In the genomic region with DNA sequence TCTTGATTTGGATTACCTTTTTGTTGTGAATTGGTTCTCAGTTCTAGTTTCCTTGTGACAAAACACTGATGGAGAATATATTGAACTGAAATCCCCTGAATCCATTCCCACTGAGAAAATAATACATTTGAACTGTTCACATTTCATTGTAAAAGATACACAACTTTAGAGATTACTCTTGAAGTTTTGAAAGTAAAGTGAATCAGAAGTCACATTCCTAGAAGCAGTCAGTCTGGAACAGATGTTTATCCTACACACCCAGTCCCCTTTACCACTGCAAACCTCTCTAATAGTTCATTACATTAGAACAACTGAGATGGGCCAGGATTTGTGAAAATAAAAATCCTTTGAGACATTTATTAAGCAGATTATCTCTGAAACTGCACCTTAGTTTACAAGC, we compare ENCODE assay signal across 12 cellular contexts. TPM values are rescaled to one million over a fixed set of nuclear protein-coding genes. Genes with fewer than 3 reads are reported as not detected.
DNase-seq lines count a peak whose midpoint lies in the region; ATAC-seq and TF ChIP-seq lines count a peak whose summit lies in the region.
"Had no signal": no experiment of that assay in that cellular context is flagged by ENCODE, and none has a peak within 500 bp of the region (broad histone marks: within the 10 kb centered on the region; RNA-seq: fewer than 3 reads in every experiment).

No MANE protein-coding gene starts in this region.

- no peak for ATAC-seq in right cardiac atrium

- no peak for TF ChIP-seq CTCF in left ventricle myocardium inferior (IDR thresholded peaks at IDR 0.05; ENCODE audit: borderline replicate concordance)
- no peak for TF ChIP-seq CTCF in endodermal cell (conservative IDR thresholded peaks at IDR 0.05)
- no peak for TF ChIP-seq CTCF in nephron (IDR thresholded peaks at IDR 0.05; ENCODE audit: unreplicated experiment in 3 of 3)
- no peak for TF ChIP-seq CTCF in type B pancreatic cell (conservative IDR thresholded peaks at IDR 0.05)

- H3K4me3 ChIP-seq in left ventricle myocardium inferior (no peak overlapping the region), right cardiac atrium (ENCODE audit: low read length) (no peak overlapping the region), endodermal cell (ENCODE audit: low read length) (peak overlapping the region; percentile 90)

- H3K36me3 ChIP-seq in left ventricle myocardium inferior: no peaks in the 10 kb centered on the region
- H3K36me3 ChIP-seq in endodermal cell (ENCODE audit: control insufficient read depth, insufficient read depth, low read length): no peaks in the 10 kb centered on the region

- H3K27ac ChIP-seq in left ventricle myocardium inferior (replicated peaks): peak overlapping the region; percentile 48
- no peak overlapping the region for H3K27ac ChIP-seq in right cardiac atrium (ENCODE audit: low read length)
- no peak overlapping the region for H3K27ac ChIP-seq in endodermal cell (ENCODE audit: low read depth, low read length)

- intact Hi-C loops in left ventricle myocardium inferior (cut with micrococcal nuclease) (no loop called here), right cardiac atrium (cut with DNase I) (no loop called here)

- no peaks in the 10 kb centered on the region for H3K9me3 ChIP-seq in left ventricle myocardium inferior (replicated peaks)
- H3K9me3 ChIP-seq in right cardiac atrium (ENCODE audit: control insufficient read depth, low read length): no peaks in the 10 kb centered on the region
- H3K9me3 ChIP-seq in endodermal cell (ENCODE audit: control insufficient read depth, low read length): no peaks in the 10 kb centered on the region
- H3K9me3 ChIP-seq: SK-N-SH had no signal

- H3K36me3 Mint-ChIP-seq in endodermal cell (ENCODE audit: low read depth): no peaks in the 10 kb centered on the region
- no peaks in the 10 kb centered on the region for H3K36me3 Mint-ChIP-seq in nephron (ENCODE audit: low read depth)
- H3K36me3 Mint-ChIP-seq in type B pancreatic cell: no peaks in the 10 kb centered on the region

- H3K4me1 Mint-ChIP-seq in endodermal cell (peaks cover 42% of the 10 kb centered on the region), nephron (peaks cover 52% of the 10 kb centered on the region), type B pancreatic cell (ENCODE audit: unreplicated experiment) (peaks cover 51% of the 10 kb centered on the region)

- no peak overlapping the region for H3K9ac ChIP-seq in endodermal cell (ENCODE audit: extremely low read depth, low read length, poor library complexity, severe bottlenecking)
- H3K9ac ChIP-seq: SK-N-SH had no signal

- no peaks in the 10 kb centered on the region for H3K27me3 Mint-ChIP-seq in endodermal cell (ENCODE audit: insufficient read depth)
- no peaks in the 10 kb centered on the region for H3K27me3 Mint-ChIP-seq in nephron (ENCODE audit: low read depth)
- H3K27me3 Mint-ChIP-seq in type B pancreatic cell: no peaks in the 10 kb centered on the region

- H3K27ac Mint-ChIP-seq in endodermal cell: peak overlapping the region; percentile 54
- peak overlapping the region; percentile 95 to 98 (median 95) for H3K27ac Mint-ChIP-seq in nephron
- H3K27ac Mint-ChIP-seq in type B pancreatic cell: peak overlapping the region; percentile 89

- peaks cover 62% of the 10 kb centered on the region for H3K4me1 ChIP-seq in left ventricle myocardium inferior
- peaks cover 10% of the 10 kb centered on the region for H3K4me1 ChIP-seq in right cardiac atrium (ENCODE audit: control insufficient read depth, insufficient read depth, low read length)
- H3K4me1 ChIP-seq in endodermal cell (ENCODE audit: control insufficient read depth, insufficient read depth, low read length): no peaks in the 10 kb centered on the region

- H3K27me3 ChIP-seq in left ventricle myocardium inferior (ENCODE audit: low read depth) (no peaks in the 10 kb centered on the region), right cardiac atrium (ENCODE audit: control insufficient read depth, insufficient read depth) (no peaks in the 10 kb centered on the region), endodermal cell (ENCODE audit: control insufficient read depth, insufficient read depth, low read length, poor library complexity, severe bottlenecking) (no peaks in the 10 kb centered on the region)

- H3K9me3 Mint-ChIP-seq in endodermal cell: no peaks in the 10 kb centered on the region
- H3K9me3 Mint-ChIP-seq in nephron: no peaks in the 10 kb centered on the region
- no peaks in the 10 kb centered on the region for H3K9me3 Mint-ChIP-seq in type B pancreatic cell

- H3K4me3 Mint-ChIP-seq in endodermal cell (peak overlapping the region; percentile 80), nephron (peak overlapping the region; percentile 91 to 97 (median 93)), type B pancreatic cell (peak overlapping the region; percentile 95)

- DNase-seq in left ventricle myocardium inferior (no peak), right cardiac atrium (no peak), endodermal cell (no peak), type B pancreatic cell (ENCODE audit: extremely low spot score, unreplicated experiment) (no peak), NCI-H226 (no peak)
- no peak for DNase-seq in stimulated activated naive CD4-positive, alpha-beta T cell treated with Interleukin-2 at 50 U/mL for 16 hours (lab: John Stamatoyannopoulos, UW)
- no peak for DNase-seq in NK-92 treated with Interleukin-12 subunit alpha and Interleukin-12 subunit beta, amount 100 ng/mL, for 24 hours (lab: John Stamatoyannopoulos, UW)
- DNase-seq: GDM1, NCI-H1105, NCI-H2171 treated with DMSO at 0.1 percent for 48 hours, SK-N-SH had no signal

RNA-seq across cellular contexts. Expression of a gene that starts 3.4 kb away (rescaled TPM):
- 141 TPM for total RNA-seq in left ventricle myocardium inferior
- total RNA-seq in right cardiac atrium: 100 to 1,000 TPM; 155 to 175 (median 162) TPM
- polyA plus RNA-seq in right cardiac atrium: 72.4 TPM
- total RNA-seq in endodermal cell: 100 to 1,000 TPM; 159 to 179 TPM
- 120 TPM for polyA plus RNA-seq in endodermal cell (2013, experiment 1 of 2)
- polyA plus RNA-seq in endodermal cell (2013, experiment 2 of 2): 97.7 TPM
- 100 and 141 TPM in 2 replicates for total RNA-seq in type B pancreatic cell (ENCODE audit: low replicate concordance)
